ENCODE assay signal across 6 cellular contexts in genomic region chrX:153727108-153727931, GRCh38.
DNase-seq lines count a peak whose midpoint lies in the region; ATAC-seq lines count a peak whose summit lies in the region.

No MANE protein-coding gene starts in this region.

- H3K4me3 ChIP-seq in mucosa of rectum (ENCODE audit: low read length in 2 of 2) = peak overlapping the region in 1 of 2 donors; percentile 37

- DNase-seq in DMS 273 (lab: John Stamatoyannopoulos, UW; ENCODE audit: unreplicated experiment) = peak; percentile 71
- DNase-seq in DMS 273 treated with DMSO at 0.1 percent for 48 hours (lab: John Stamatoyannopoulos, UW) = no peak
- peak in 56 of 58 donors; percentile 8 to 84 (median 65) for DNase-seq in anterior cingulate cortex (lab: John Stamatoyannopoulos, UW)
- DNase-seq in ACHN = no peak

- H3K9ac ChIP-seq in mucosa of rectum (ENCODE audit: low read depth in 1 of 2, low read length in 2 of 2) = peak overlapping the region; percentile 16 to 32

- ATAC-seq in GM21825 (IDR thresholded peaks at IDR 0.05; ENCODE audit: unreplicated experiment) = no peak

- peaks cover 40% of the 10 kb centered on the region in 2 donors for H3K4me1 ChIP-seq in mucosa of rectum (ENCODE audit: control insufficient read depth in 2 of 2, insufficient read depth in 2 of 2, low read length in 2 of 2)

- H3K27ac ChIP-seq in mucosa of rectum (ENCODE audit: low read depth in 2 of 2, low read length in 2 of 2) = peak overlapping the region; percentile 59 to 85

- peaks cover 0 to 4% of the 10 kb centered on the region in 2 donors for H3K9me3 ChIP-seq in mucosa of rectum (ENCODE audit: control insufficient read depth in 2 of 2, low read length in 2 of 2)

- in situ Hi-C loops in ACHN (cut with HindIII; ENCODE audit: low pct_ligation_motif_present, low pct_unique_long_range_greater_than_20kb, low sequenced_read_pairs) = no loop called here

- no peaks in the 10 kb centered on the region for H3K27me3 ChIP-seq in mucosa of rectum (ENCODE audit: control insufficient read depth in 2 of 2, insufficient read depth in 2 of 2, low read length in 2 of 2)

- no peaks in the 10 kb centered on the region for H3K36me3 ChIP-seq in mucosa of rectum (ENCODE audit: control insufficient read depth in 2 of 2, insufficient read depth in 2 of 2, low read length in 2 of 2)

Comparison
In these comparisons a context has a peak if more than half of its experiments do, and no peak if none do; other contexts are left out.
1. DNase-seq: peak in DMS 273 (single experiment) and anterior cingulate cortex (56 of 58); none in DMS 273 treated with DMSO at 0.1 percent for 48 hours (single experiment) and ACHN (single experiment).